In the genomic region with DNA sequence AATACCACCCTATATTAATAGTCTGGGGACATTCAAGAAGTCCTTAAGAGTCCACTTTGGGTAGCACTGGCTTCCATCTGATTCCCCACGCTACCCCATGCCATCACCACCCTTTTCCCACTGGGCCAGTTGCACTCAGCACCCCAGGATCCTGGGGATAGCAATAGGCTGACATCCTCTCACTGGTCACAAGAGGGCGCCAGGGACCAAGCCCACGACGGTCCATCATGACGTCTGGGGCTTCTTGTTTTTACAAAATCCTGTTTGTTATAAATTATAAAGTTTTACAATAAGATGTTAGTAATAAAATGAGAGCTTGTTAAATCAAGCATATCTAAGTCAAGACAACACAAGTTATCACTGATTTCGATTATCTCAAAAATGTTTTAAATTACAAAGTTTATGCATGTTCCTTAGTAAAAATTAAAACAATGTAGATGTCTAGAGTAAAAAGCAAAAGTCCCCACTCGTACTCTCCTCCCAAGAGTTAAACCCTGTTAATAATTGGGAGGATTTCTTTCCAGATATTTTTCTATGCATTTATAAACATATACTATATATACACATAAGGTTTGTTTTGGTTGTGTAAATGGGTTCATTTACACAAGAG, we compare ENCODE assay signal across 1 cellular context.
TF ChIP-seq lines count a peak whose summit lies in the region.

No MANE protein-coding gene starts in this region.

TF ChIP-seq in endothelial cell of umbilical vein, 7 proteins besides CTCF, POLR2A, EP300 and RAD21 (continued from another document):
- TF ChIP-seq EZH2 (IDR thresholded peaks at IDR 0.05; ENCODE audit: borderline replicate concordance, low read depth, low read length, severe bottlenecking) (no peak), MYC (IDR thresholded peaks at IDR 0.05; ENCODE audit: low read depth, low read length) (no peak), GATA2 (IDR thresholded peaks at IDR 0.05; ENCODE audit: insufficient read depth, insufficient read length, low read depth, low read length) (no peak), FOS (IDR thresholded peaks at IDR 0.05; ENCODE audit: borderline replicate concordance, insufficient read depth, low read length) (no peak), JUN (IDR thresholded peaks at IDR 0.05; ENCODE audit: borderline replicate concordance, insufficient read depth, insufficient read length, low read depth) (no peak)
- TF ChIP-seq, protein P1, sequence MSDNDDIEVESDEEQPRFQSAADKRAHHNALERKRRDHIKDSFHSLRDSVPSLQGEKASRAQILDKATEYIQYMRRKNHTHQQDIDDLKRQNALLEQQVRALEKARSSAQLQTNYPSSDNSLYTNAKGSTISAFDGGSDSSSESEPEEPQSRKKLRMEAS (IDR thresholded peaks at IDR 0.05; ENCODE audit: insufficient read depth, insufficient read length) = no peak
